ENCODE assay signal across 8 cellular contexts in the genomic region with DNA sequence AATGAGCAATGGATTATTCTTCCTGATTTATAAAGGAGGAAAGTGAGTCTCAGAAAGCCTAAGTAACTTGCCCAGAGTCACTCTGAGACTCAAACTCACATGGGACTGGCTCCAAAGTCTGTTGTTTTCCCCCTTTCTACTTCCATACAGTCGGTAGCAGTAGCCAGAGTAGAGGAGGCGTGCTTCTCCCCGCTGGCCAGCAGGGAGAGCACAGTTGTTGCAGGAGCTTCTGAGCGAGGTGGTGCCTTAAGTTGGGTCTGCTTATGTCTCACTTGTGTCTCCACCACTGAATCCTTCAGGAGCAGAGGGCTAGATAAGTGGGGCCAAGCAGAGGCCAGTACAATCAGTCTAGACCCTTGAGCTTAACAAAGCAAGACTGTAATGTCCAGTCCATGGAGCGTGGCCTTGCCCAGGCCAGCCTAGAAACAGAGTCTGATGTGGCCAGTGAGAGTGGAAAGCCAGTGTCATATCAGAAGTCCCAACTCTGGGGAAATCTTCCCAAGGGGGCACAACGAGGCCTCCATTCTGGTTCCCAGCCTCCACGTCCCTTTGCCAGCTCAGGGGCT.
DNase-seq lines count a peak whose midpoint lies in the region; ATAC-seq and TF ChIP-seq lines count a peak whose summit lies in the region.

No MANE protein-coding gene starts in this region.

- DNase-seq in AG04450 (ENCODE audit: low read depth, low spot score), result no peak
- no peak for DNase-seq in GM13977 (ENCODE audit: low spot score)
- DNase-seq in SW480 (ENCODE audit: low spot score), result peak; percentile 21
- peak; percentile 74 for DNase-seq in islet precursor cell
- no peak for DNase-seq in body of pancreas
- DNase-seq in SHP77 treated with DMSO at 0.1 percent for 48 hours (lab: John Stamatoyannopoulos, UW), result no peak

- H3K9me3 ChIP-seq in AG04450 (ENCODE audit: control insufficient read depth, insufficient read depth, low read length), result no peaks in the 10 kb centered on the region
- H3K9me3 ChIP-seq in body of pancreas, result no peaks in the 10 kb centered on the region

- H3K27me3 ChIP-seq in AG04450 (ENCODE audit: control insufficient read depth, insufficient read depth, low read length) (no peaks in the 10 kb centered on the region), body of pancreas (no peaks in the 10 kb centered on the region)

- in situ Hi-C loops in GM13977 (cut with MboI; ENCODE audit: low pct_unique_long_range_greater_than_20kb, low sequenced_read_pairs, unreplicated experiment), result no loop called here

- CTCF ChIA-PET in AG04450 (lab: Charles Lee), result interaction anchor here (0.7 to 1.2 kb wide), 7 partner anchors 9 to 1089 kb away, joined by 3 to 4 read pairs (median 3); no protein-coding TSS in a partner anchor

- intact Hi-C loops in body of pancreas (cut with DNase I), result no loop called here

- H3K36me3 ChIP-seq in body of pancreas (replicated peaks in 1 of 2; ENCODE audit: insufficient read depth in 1 of 2, low read depth in 2 of 2), result no peaks in the 10 kb centered on the region

- ATAC-seq in HG03108 (IDR thresholded peaks at IDR 0.05; ENCODE audit: unreplicated experiment) (no peak), body of pancreas (no peak), GM19467 (IDR thresholded peaks at IDR 0.05; ENCODE audit: unreplicated experiment) (no peak)

- TF ChIP-seq POLR2A in body of pancreas (IDR thresholded peaks at IDR 0.05), result no peak

- POLR2A ChIA-PET in AG04450 (lab: Yijun Ruan, JAX), result no interaction called here

- WGBS in body of pancreas, 2 donors, result 63 to 67% methylated on average over 5 to 7 of the region's 7 CpGs

- peaks cover 28% of the 10 kb centered on the region for H3K4me1 ChIP-seq in body of pancreas

- TF ChIP-seq CTCF in AG04450 (IDR thresholded peaks at IDR 0.05; ENCODE audit: low read depth, low read length), result peak; percentile 73
- TF ChIP-seq CTCF in GM13977 (IDR thresholded peaks at IDR 0.05; ENCODE audit: extremely low read depth, insufficient read depth, missing control alignments), result peak; percentile 33
- peak in 2 of 7 experiments; percentile 7 to 21 for TF ChIP-seq CTCF in body of pancreas (IDR thresholded peaks at IDR 0.05)

- H3K27ac ChIP-seq in AG04450 (ENCODE audit: low read depth, low read length), result no peak overlapping the region
- no peak overlapping the region for H3K27ac ChIP-seq in body of pancreas

- H3K4me3 ChIP-seq in AG04450 (ENCODE audit: low read depth, low read length) (no peak overlapping the region), body of pancreas (no peak overlapping the region)

Comparison
In these comparisons a context has a peak if more than half of its experiments do, and no peak if none do; other contexts are left out.
1. DNase-seq: peak in SW480 (single experiment) and islet precursor cell (single experiment); none in AG04450 (single experiment), GM13977 (single experiment), body of pancreas (0 of 4) and SHP77 treated with DMSO at 0.1 percent for 48 hours (single experiment).